In genomic region chr9:87613265-87614111, GRCh38 we compare ENCODE assay signal across 1 cellular context.
TF ChIP-seq lines count a peak whose summit lies in the region.

No MANE protein-coding gene starts in this region.

TF ChIP-seq in HepG2, 621 proteins besides CTCF, POLR2A, EP300 and RAD21 (continued from another document and continues in another):
- TF ChIP-seq GLMP (CRISPR knock-in tag; IDR thresholded peaks at IDR 0.05; ENCODE audit: borderline replicate concordance) (no peak), ZNF749 (CRISPR knock-in tag; IDR thresholded peaks at IDR 0.05; ENCODE audit: borderline replicate concordance) (no peak), ZNF550 (CRISPR knock-in tag; IDR thresholded peaks at IDR 0.05; ENCODE audit: borderline replicate concordance) (no peak), DRAP1 (CRISPR knock-in tag; IDR thresholded peaks at IDR 0.05) (peak; percentile 64), FOXA3 (CRISPR knock-in tag; IDR thresholded peaks at IDR 0.05) (peak; percentile 90), DPF2 (CRISPR knock-in tag; IDR thresholded peaks at IDR 0.05; ENCODE audit: borderline replicate concordance, low read depth) (peak; percentile 69; the same call in 1 of the 2 replicates), TFAP4 (IDR thresholded peaks at IDR 0.05; ENCODE audit: borderline replicate concordance, low read depth) (peak; percentile 9; the same call in 1 of the 2 replicates), RBAK (CRISPR knock-in tag; IDR thresholded peaks at IDR 0.05) (no peak), ZNF121 (CRISPR knock-in tag; IDR thresholded peaks at IDR 0.05) (no peak), ZFP36L2 (CRISPR knock-in tag; IDR thresholded peaks at IDR 0.05) (no peak), ZUFSP (CRISPR knock-in tag; IDR thresholded peaks at IDR 0.05; ENCODE audit: borderline replicate concordance) (no peak), ERF (CRISPR knock-in tag; IDR thresholded peaks at IDR 0.05) (peak; percentile 71; the same call in 1 of the 2 replicates), ZBTB40 (IDR thresholded peaks at IDR 0.05) (no peak), ZBTB40 (CRISPR knock-in tag; IDR thresholded peaks at IDR 0.05) (no peak), XBP1 (CRISPR knock-in tag; IDR thresholded peaks at IDR 0.05) (no peak), ZIK1 (CRISPR knock-in tag; IDR thresholded peaks at IDR 0.05; ENCODE audit: borderline replicate concordance, low read depth) (no peak), SRY (CRISPR knock-in tag; IDR thresholded peaks at IDR 0.05) (no peak), ZNF331 (CRISPR knock-in tag; IDR thresholded peaks at IDR 0.05) (peak; percentile 47), CBX5 (CRISPR knock-in tag; IDR thresholded peaks at IDR 0.05; ENCODE audit: borderline replicate concordance) (no peak), ZFYVE20 (CRISPR knock-in tag; IDR thresholded peaks at IDR 0.05; ENCODE audit: borderline replicate concordance, low read depth) (no peak), ARNTL (CRISPR knock-in tag; IDR thresholded peaks at IDR 0.05) (no peak; the same call in 1 of the 2 replicates), RFX3 (CRISPR knock-in tag; IDR thresholded peaks at IDR 0.05) (no peak), ZNF747 (CRISPR knock-in tag; IDR thresholded peaks at IDR 0.05; ENCODE audit: borderline replicate concordance) (no peak), ZNF891 (CRISPR knock-in tag; IDR thresholded peaks at IDR 0.05) (no peak), ZNF441 (CRISPR knock-in tag; IDR thresholded peaks at IDR 0.05; ENCODE audit: borderline replicate concordance) (no peak), ZFX (CRISPR knock-in tag; IDR thresholded peaks at IDR 0.05; ENCODE audit: low read depth) (no peak), MTERF4 (CRISPR knock-in tag; IDR thresholded peaks at IDR 0.05) (no peak), NFE2 (CRISPR knock-in tag; IDR thresholded peaks at IDR 0.05) (no peak), ZBTB49 (CRISPR knock-in tag; IDR thresholded peaks at IDR 0.05; ENCODE audit: borderline replicate concordance) (no peak), THAP8 (CRISPR knock-in tag; IDR thresholded peaks at IDR 0.05; ENCODE audit: borderline replicate concordance) (no peak), NFE2L1 (CRISPR knock-in tag; IDR thresholded peaks at IDR 0.05; ENCODE audit: borderline replicate concordance) (no peak), FOSL1 (CRISPR knock-in tag; IDR thresholded peaks at IDR 0.05; ENCODE audit: borderline replicate concordance) (no peak), PRDM10 (CRISPR knock-in tag; IDR thresholded peaks at IDR 0.05; ENCODE audit: low read depth) (no peak), ZNF101 (CRISPR knock-in tag; IDR thresholded peaks at IDR 0.05; ENCODE audit: borderline replicate concordance, low read depth) (no peak), TEAD3 (CRISPR knock-in tag; optimal IDR thresholded peaks at IDR 0.05; ENCODE audit: borderline replicate concordance) (peak; percentile 59), ZMAT3 (CRISPR knock-in tag; conservative IDR thresholded peaks at IDR 0.05) (no peak), FOXA1 (IDR thresholded peaks at IDR 0.05) (no peak), FOXA1 (CRISPR knock-in tag; IDR thresholded peaks at IDR 0.05) (peak; percentile 54; the same call in 1 of the 2 replicates), ZZZ3 (CRISPR knock-in tag; IDR thresholded peaks at IDR 0.05; ENCODE audit: borderline replicate concordance) (no peak), DNMT3B (CRISPR knock-in tag; conservative IDR thresholded peaks at IDR 0.05) (no peak)
